In genomic region chr19:10749435-10750384, GRCh38 we compare ENCODE assay signal across 9 cellular contexts. TPM values are rescaled to one million over a fixed set of nuclear protein-coding genes. Genes with fewer than 3 reads are reported as not detected.
A peak's percentile ranks its signal among the peaks of the same experiment; 100 is the strongest.
DNase-seq lines count a peak whose midpoint lies in the region; ATAC-seq lines count a peak whose summit lies in the region.
"Had no signal": no experiment of that assay in that cellular context is flagged by ENCODE, and none has a peak within 500 bp of the region (broad histone marks: within the 10 kb centered on the region; RNA-seq: fewer than 3 reads in every experiment).

No MANE protein-coding gene starts in this region.

- H3K9me3 Mint-ChIP-seq in activated T-helper 1 cell treated with anti-CD3 and anti-CD28 coated beads, Interleukin-12 subunit alpha, Interleukin-12 subunit beta, Interleukin-2, Interleukin-4 antibody, amounts not matched to agents 30 ng/mL and 10 ng/mL and 1 ng/mL, durations not matched to agents 14 hours and 24 hours and 36 hours, result no peaks in the 10 kb centered on the region
- no peaks in the 10 kb centered on the region for H3K9me3 Mint-ChIP-seq in stimulated activated memory B cell treated with anti-CD40 and anti-IgM and Interleukin-4, amounts not matched to agents 10 μg/mL and 1 μg/mL and 100 μg/mL, for 72 hours

- intact Hi-C loops in activated T-helper 1 cell treated with anti-CD3 and anti-CD28 coated beads, Interleukin-12 subunit alpha, Interleukin-12 subunit beta, Interleukin-2, Interleukin-4 antibody, amounts not matched to agents 30 ng/mL and 10 ng/mL and 1 ng/mL, durations not matched to agents 14 hours and 24 hours and 36 hours (cut with micrococcal nuclease), result no loop called here

- H3K36me3 ChIP-seq in HAP-1 (replicated peaks), result no peaks in the 10 kb centered on the region

- peak overlapping the region; percentile 87 for H3K27ac ChIP-seq in layer of hippocampus (ENCODE audit: low read depth, low read length)

- in situ Hi-C loops in HAP-1 (cut with MboI; ENCODE audit: low sequenced_read_pairs), result no loop called here

- no peaks in the 10 kb centered on the region for H3K27me3 ChIP-seq in layer of hippocampus (ENCODE audit: control insufficient read depth, insufficient read depth, low read length)
- H3K27me3 ChIP-seq in HAP-1 (ENCODE audit: low read depth), result no peaks in the 10 kb centered on the region

- DNase-seq in DMS153 (lab: John Stamatoyannopoulos, UW) (peak; percentile 47), DMS153 treated with DMSO at 0.1 percent for 48 hours (lab: John Stamatoyannopoulos, UW; ENCODE audit: unreplicated experiment) (no peak), middle frontal gyrus (ENCODE audit: extremely low spot score, low spot score) (no peak), HAP-1 (ENCODE audit: low spot score in 2 of 2) (no peak)
- DNase-seq in activated T-helper 1 cell treated with anti-CD3 and anti-CD28 coated beads, Interleukin-12 subunit alpha, Interleukin-12 subunit beta, Interleukin-2, Interleukin-4 antibody, amounts not matched to agents 30 ng/mL and 10 ng/mL and 1 ng/mL, durations not matched to agents 14 hours and 24 hours and 36 hours (ENCODE audit: low spot score), result no peak
- DNase-seq: activated effector memory CD4-positive, alpha-beta T cell treated with Interleukin-2 at 50 U/mL for 16 hours had no signal

- peak overlapping the region; percentile 75 for H3K27ac Mint-ChIP-seq in activated T-helper 1 cell treated with anti-CD3 and anti-CD28 coated beads, Interleukin-12 subunit alpha, Interleukin-12 subunit beta, Interleukin-2, Interleukin-4 antibody, amounts not matched to agents 30 ng/mL and 10 ng/mL and 1 ng/mL, durations not matched to agents 14 hours and 24 hours and 36 hours
- H3K27ac Mint-ChIP-seq in stimulated activated memory B cell treated with anti-CD40 and anti-IgM and Interleukin-4, amounts not matched to agents 10 μg/mL and 1 μg/mL and 100 μg/mL, for 72 hours, result peak overlapping the region; percentile 76

- H3K4me3 ChIP-seq in HAP-1, result no peak overlapping the region

- no peaks in the 10 kb centered on the region for H3K36me3 Mint-ChIP-seq in activated T-helper 1 cell treated with anti-CD3 and anti-CD28 coated beads, Interleukin-12 subunit alpha, Interleukin-12 subunit beta, Interleukin-2, Interleukin-4 antibody, amounts not matched to agents 30 ng/mL and 10 ng/mL and 1 ng/mL, durations not matched to agents 14 hours and 24 hours and 36 hours (ENCODE audit: low read depth)
- no peaks in the 10 kb centered on the region for H3K36me3 Mint-ChIP-seq in stimulated activated memory B cell treated with anti-CD40 and anti-IgM and Interleukin-4, amounts not matched to agents 10 μg/mL and 1 μg/mL and 100 μg/mL, for 72 hours

- no peak for ATAC-seq in stimulated activated memory B cell treated with anti-CD40 and anti-IgM and Interleukin-4, amounts not matched to agents 10 μg/mL and 1 μg/mL and 100 μg/mL, for 72 hours
- ATAC-seq in HG03097 (IDR thresholded peaks at IDR 0.05; ENCODE audit: low FRiP score, unreplicated experiment), result no peak

- H3K4me1 ChIP-seq in HAP-1, result no peaks in the 10 kb centered on the region

- H3K4me1 Mint-ChIP-seq in activated T-helper 1 cell treated with anti-CD3 and anti-CD28 coated beads, Interleukin-12 subunit alpha, Interleukin-12 subunit beta, Interleukin-2, Interleukin-4 antibody, amounts not matched to agents 30 ng/mL and 10 ng/mL and 1 ng/mL, durations not matched to agents 14 hours and 24 hours and 36 hours (ENCODE audit: low read depth), result peaks cover 66% of the 10 kb centered on the region
- peaks cover 87% of the 10 kb centered on the region for H3K4me1 Mint-ChIP-seq in stimulated activated memory B cell treated with anti-CD40 and anti-IgM and Interleukin-4, amounts not matched to agents 10 μg/mL and 1 μg/mL and 100 μg/mL, for 72 hours

- no peaks in the 10 kb centered on the region for H3K27me3 Mint-ChIP-seq in activated T-helper 1 cell treated with anti-CD3 and anti-CD28 coated beads, Interleukin-12 subunit alpha, Interleukin-12 subunit beta, Interleukin-2, Interleukin-4 antibody, amounts not matched to agents 30 ng/mL and 10 ng/mL and 1 ng/mL, durations not matched to agents 14 hours and 24 hours and 36 hours (ENCODE audit: insufficient read depth)
- H3K27me3 Mint-ChIP-seq in stimulated activated memory B cell treated with anti-CD40 and anti-IgM and Interleukin-4, amounts not matched to agents 10 μg/mL and 1 μg/mL and 100 μg/mL, for 72 hours, result no peaks in the 10 kb centered on the region

- H3K4me3 Mint-ChIP-seq in activated T-helper 1 cell treated with anti-CD3 and anti-CD28 coated beads, Interleukin-12 subunit alpha, Interleukin-12 subunit beta, Interleukin-2, Interleukin-4 antibody, amounts not matched to agents 30 ng/mL and 10 ng/mL and 1 ng/mL, durations not matched to agents 14 hours and 24 hours and 36 hours, result no peak overlapping the region
- no peak overlapping the region for H3K4me3 Mint-ChIP-seq in stimulated activated memory B cell treated with anti-CD40 and anti-IgM and Interleukin-4, amounts not matched to agents 10 μg/mL and 1 μg/mL and 100 μg/mL, for 72 hours

- H3K9me3 ChIP-seq in HAP-1, result no peaks in the 10 kb centered on the region

RNA-seq across cellular contexts. Expression of gene DNM2, which starts 31.8 kb away (rescaled TPM):
- total RNA-seq in activated T-helper 1 cell treated with anti-CD3 and anti-CD28 coated beads, Interleukin-12 subunit alpha, Interleukin-12 subunit beta, Interleukin-2, Interleukin-4 antibody, amounts not matched to agents 30 ng/mL and 10 ng/mL and 1 ng/mL, durations not matched to agents 14 hours and 24 hours and 36 hours, result 236 and 240 TPM in 2 replicates

RNA-seq across cellular contexts. Expression of gene QTRT1, which starts 48.5 kb away (rescaled TPM):
- 93.7 and 101 TPM in 2 replicates for total RNA-seq in activated T-helper 1 cell treated with anti-CD3 and anti-CD28 coated beads, Interleukin-12 subunit alpha, Interleukin-12 subunit beta, Interleukin-2, Interleukin-4 antibody, amounts not matched to agents 30 ng/mL and 10 ng/mL and 1 ng/mL, durations not matched to agents 14 hours and 24 hours and 36 hours
